In the genomic region with DNA sequence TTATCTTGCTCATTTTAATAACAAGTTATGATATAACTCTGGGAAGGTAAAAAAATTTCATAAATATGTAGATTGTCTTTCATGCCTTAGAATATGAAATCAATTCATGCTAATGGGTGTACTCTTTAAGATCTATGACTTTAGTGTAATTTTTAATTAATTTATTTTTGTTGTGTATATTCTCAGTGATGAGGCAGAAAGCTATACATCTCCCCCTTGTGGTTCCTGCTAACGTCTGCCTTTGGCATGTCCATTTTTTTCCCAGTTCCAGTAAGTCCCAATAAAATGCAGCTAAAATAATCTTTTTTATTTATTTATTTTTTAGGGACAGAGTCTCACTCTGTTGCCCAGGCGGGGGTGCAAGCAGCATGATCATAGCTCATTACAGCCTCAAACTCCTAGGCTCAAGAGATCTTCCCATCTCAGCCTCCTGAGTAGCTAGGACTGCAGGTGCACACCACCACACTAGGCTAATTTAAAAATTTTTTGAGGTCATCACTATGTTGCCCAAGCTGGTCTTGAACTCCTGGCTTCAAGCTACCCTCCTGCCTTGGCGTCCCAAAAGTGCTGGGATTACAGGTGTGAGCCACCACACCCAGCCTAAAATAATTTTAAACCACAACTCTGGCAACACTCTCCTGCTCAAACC, we compare ENCODE assay signal across 8 cellular contexts. TPM values are rescaled to one million over a fixed set of nuclear protein-coding genes. Genes with fewer than 3 reads are reported as not detected.
A peak's percentile ranks its signal among the peaks of the same experiment; 100 is the strongest.
DNase-seq lines count a peak whose midpoint lies in the region; ATAC-seq and TF ChIP-seq lines count a peak whose summit lies in the region.

No MANE protein-coding gene starts in this region.

- H3K4me1 ChIP-seq in RWPE2 (ENCODE audit: insufficient read depth, poor library complexity, severe bottlenecking), result peaks cover 8% of the 10 kb centered on the region
- peaks cover 8% of the 10 kb centered on the region for H3K4me1 ChIP-seq in foreskin keratinocyte

- TF ChIP-seq CTCF in AG04450 (IDR thresholded peaks at IDR 0.05; ENCODE audit: low read depth, low read length) (peak; percentile 84), RWPE2 (IDR thresholded peaks at IDR 0.05; ENCODE audit: poor library complexity, severe bottlenecking) (peak; percentile 92), foreskin keratinocyte (conservative IDR thresholded peaks at IDR 0.05) (peak; percentile 84)

- ATAC-seq in RWPE2 (ENCODE audit: low read depth) (no peak), foreskin keratinocyte (no peak)
- no peak for ATAC-seq in activated CD4-positive, CD25-positive, alpha-beta regulatory T cell treated with anti-CD3 and anti-CD28 coated beads, Interleukin-2, amount 50 U/mL, for 24 hours

- POLR2A ChIA-PET in AG04450 (lab: Yijun Ruan, JAX), result interaction anchor here (0.7 to 0.9 kb wide), 3 partner anchors 14 to 282 kb away, joined by 3 to 4 read pairs (median 3); no protein-coding TSS in a partner anchor

- no peak overlapping the region for H3K4me3 ChIP-seq in AG04450 (ENCODE audit: low read depth, low read length)
- no peak overlapping the region for H3K4me3 ChIP-seq in H7 (ENCODE audit: insufficient read depth, low read depth, low read length)
- H3K4me3 ChIP-seq in RWPE2 (ENCODE audit: severe bottlenecking), result no peak overlapping the region

- H3K9me3 ChIP-seq in AG04450 (ENCODE audit: control insufficient read depth, insufficient read depth, low read length) (no peaks in the 10 kb centered on the region; the same call in 1 of the 2 replicates), RWPE2 (ENCODE audit: severe bottlenecking) (no peaks in the 10 kb centered on the region)

- H3K27me3 ChIP-seq in AG04450 (ENCODE audit: control insufficient read depth, insufficient read depth, low read length) (peaks cover 11% of the 10 kb centered on the region), H7 (ENCODE audit: control insufficient read depth, insufficient read depth, low read length) (no peaks in the 10 kb centered on the region), RWPE2 (ENCODE audit: insufficient read depth, poor library complexity, severe bottlenecking) (no peaks in the 10 kb centered on the region), foreskin keratinocyte (no peaks in the 10 kb centered on the region)

- H3K36me3 ChIP-seq in H7 (replicated peaks; ENCODE audit: control insufficient read depth, insufficient read depth, low read length), result no peaks in the 10 kb centered on the region
- no peaks in the 10 kb centered on the region; the same call in 1 of the 2 replicates for H3K36me3 ChIP-seq in RWPE2 (ENCODE audit: low read depth)

- no peak overlapping the region for H3K27ac ChIP-seq in AG04450 (ENCODE audit: low read depth, low read length)
- no peak overlapping the region for H3K27ac ChIP-seq in RWPE2 (ENCODE audit: poor library complexity, severe bottlenecking)
- H3K27ac ChIP-seq in foreskin keratinocyte, result no peak overlapping the region

- CTCF ChIA-PET in AG04450 (lab: Charles Lee), result interaction anchor here (0.5 to 2.4 kb wide), 39 partner anchors 8 to 568 kb away, joined by 3 to 19 read pairs (median 4); partner anchors contain the start of gene SPTB

- DNase-seq in AG04450 (ENCODE audit: low read depth, low spot score), result peak; percentile 13
- peak; percentile 30 for DNase-seq in H7
- DNase-seq in RWPE2 (ENCODE audit: low spot score), result no peak
- DNase-seq in foreskin keratinocyte, result no peak
- DNase-seq in anterior cingulate cortex (lab: John Stamatoyannopoulos, UW), result no peak
- DNase-seq in activated CD8-positive, alpha-beta memory T cell treated with anti-CD3 and anti-CD28 coated beads for 24 hours, result no peak
- DNase-seq in HuH-7.5 (ENCODE audit: low spot score), result no peak

RNA-seq across cellular contexts. Expression of gene CHURC1, which starts 3.3 kb away (rescaled TPM):
- polyA plus RNA-seq in AG04450 (2011; rRNA removed) (85.2 and 113 TPM in 2 replicates), foreskin keratinocyte (35.9 and 69.3 TPM in 2 replicates)
- 40.4 and 51.6 TPM in 2 replicates for polyA minus RNA-seq in AG04450 (2011; rRNA and poly(A)+ RNA removed)
- 19.5 and 21.9 TPM in 2 replicates for total RNA-seq in H7 (2014; rRNA removed; shearing (Covaris generic))
- 43.6 and 55.5 TPM in 2 replicates for total RNA-seq in foreskin keratinocyte

RNA-seq across cellular contexts. Expression of gene SPTB, which starts 31.3 kb away (rescaled TPM):
- polyA plus RNA-seq in AG04450 (2011; rRNA removed), result 0.01 TPM in 1 of 2 replicates, not detected in the other
- 0.09 TPM in 1 of 2 replicates, not detected in the other for polyA minus RNA-seq in AG04450 (2011; rRNA and poly(A)+ RNA removed)
- total RNA-seq in H7 (2014; rRNA removed; shearing (Covaris generic)), result 0.17 and 0.22 TPM in 2 replicates
- total RNA-seq in foreskin keratinocyte, result 0.28 and 0.58 TPM in 2 replicates
- 0.09 and 0.16 TPM in 2 replicates for polyA plus RNA-seq in foreskin keratinocyte

RNA-seq across cellular contexts. Expression of gene GPX2, which starts 31.6 kb away (rescaled TPM):
- polyA plus RNA-seq in AG04450 (2011; rRNA removed), result 1.3 TPM in 1 of 2 replicates, not detected in the other
- 0.28 TPM in 1 of 2 replicates, not detected in the other for polyA minus RNA-seq in AG04450 (2011; rRNA and poly(A)+ RNA removed)
- 0.63 and 1.3 TPM in 2 replicates for total RNA-seq in H7 (2014; rRNA removed; shearing (Covaris generic))
- 2.5 and 5.4 TPM in 2 replicates for total RNA-seq in foreskin keratinocyte
- 4.9 and 10.0 TPM in 2 replicates for polyA plus RNA-seq in foreskin keratinocyte

Comparison
In these comparisons a context has a peak if more than half of its experiments do, and no peak if none do; other contexts are left out.
1. DNase-seq: peak in AG04450 (single experiment) and H7 (single experiment); none in RWPE2 (single experiment), foreskin keratinocyte (0 of 2), anterior cingulate cortex (0 of 58), activated CD8-positive, alpha-beta memory T cell treated with anti-CD3 and anti-CD28 coated beads for 24 hours (single experiment) and HuH-7.5 (single experiment).
2. Peak in every context shown above with its lines, with median percentiles within 50 percentile points of each other: CTCF ChIP-seq.